8 cellular contexts compared by ENCODE assay signal in genomic region chr6:34392497-34393190, GRCh38. TPM values are rescaled to one million over a fixed set of nuclear protein-coding genes. Genes with fewer than 3 reads are reported as not detected.
DNase-seq lines count a peak whose midpoint lies in the region; ATAC-seq lines count a peak whose summit lies in the region.

NUDT3 (minus strand) TSS chr6:34392669; CDS start chr6:34392362, 307 bp downstream.

- no peak within 1 kb of the TSS for H3K4me3 Mint-ChIP-seq in activated CD8-positive, alpha-beta memory T cell treated with anti-CD3 and anti-CD28 coated beads, Interleukin-2, amount 10 ng/mL, durations not matched to agents 7 days and 5 days

- in situ Hi-C loops in Caki2 (cut with HindIII; ENCODE audit: low pct_unique_long_range_greater_than_20kb, low sequenced_read_pairs) = no loop called here
- in situ Hi-C loops in endometrial microvascular endothelial cells (cut with HindIII; ENCODE audit: inconsistent ontology term, low pct_unique_long_range_greater_than_20kb, low sequenced_read_pairs) = no loop called here

- peaks cover 9% of the 10 kb centered on the region for H3K4me1 ChIP-seq in mesodermal cell (ENCODE audit: control insufficient read depth, insufficient read depth, low read length, poor library complexity, severe bottlenecking)

- peaks cover 5% of the 10 kb centered on the region for H3K36me3 Mint-ChIP-seq in activated CD8-positive, alpha-beta memory T cell treated with anti-CD3 and anti-CD28 coated beads, Interleukin-2, amount 10 ng/mL, durations not matched to agents 7 days and 5 days

- peak; percentile 86 for ATAC-seq in GM21381 (IDR thresholded peaks at IDR 0.05; ENCODE audit: unreplicated experiment)
- ATAC-seq in activated CD8-positive, alpha-beta memory T cell treated with anti-CD3 and anti-CD28 coated beads, Interleukin-2, amount 10 ng/mL, durations not matched to agents 7 days and 5 days = peak; percentile 93

- H3K27ac ChIP-seq in mesodermal cell (ENCODE audit: low read depth, low read length, severe bottlenecking) = peak within 1 kb of the TSS; percentile 80

- WGBS in mesodermal cell (ENCODE audit: insufficient coverage in 2 of 2), 2 experiments = 1 to 4% methylated on average over 48 to 60 of the region's 87 CpGs

- no peaks in the 10 kb centered on the region for H3K27me3 Mint-ChIP-seq in activated CD8-positive, alpha-beta memory T cell treated with anti-CD3 and anti-CD28 coated beads, Interleukin-2, amount 10 ng/mL, durations not matched to agents 7 days and 5 days

- peaks cover 4% of the 10 kb centered on the region for H3K9me3 Mint-ChIP-seq in activated CD8-positive, alpha-beta memory T cell treated with anti-CD3 and anti-CD28 coated beads, Interleukin-2, amount 10 ng/mL, durations not matched to agents 7 days and 5 days (ENCODE audit: low read depth)

- peak; percentile 95 for DNase-seq in Caki2 (ENCODE audit: low read depth)
- peak in 75 of 76 experiments; percentile 57 to 99 (median 94) for DNase-seq in HUDEP-2 (lab: John Stamatoyannopoulos, UW; ENCODE audit: unreplicated experiment in 76 of 76)
- DNase-seq in NOMO-1 treated with dmso at 0.1 percent for 144 hours (lab: John Stamatoyannopoulos, UW; ENCODE audit: unreplicated experiment) = peak; percentile 93
- peak; percentile 96 for DNase-seq in activated CD8-positive, alpha-beta memory T cell treated with anti-CD3 and anti-CD28 coated beads, Interleukin-2, amount 10 ng/mL, durations not matched to agents 7 days and 5 days
- DNase-seq in stimulated activated CD8-positive, alpha-beta memory T cell treated with anti-CD3 and anti-CD28 coated beads, Interleukin-15, amount 100 ng/mL, for 4 hours (ENCODE audit: low read depth in 2 of 2) = peak; percentile 89

- CTCF ChIA-PET in activated CD8-positive, alpha-beta memory T cell treated with anti-CD3 and anti-CD28 coated beads, Interleukin-2, amount 10 ng/mL, durations not matched to agents 7 days and 5 days (lab: Charles Lee) = interaction anchor here (0.6 to 5.4 kb wide), 8 partner anchors 10 to 196 kb away, joined by 3 to 55 read pairs (median 4); partner anchors contain the start of genes RPS10 and SMIM29

- H3K4me3 ChIP-seq in mesodermal cell (ENCODE audit: extremely low read depth, insufficient read depth, low read length, poor library complexity, severe bottlenecking) = peak within 1 kb of the TSS; percentile 66

- H3K9me3 ChIP-seq in mesodermal cell (ENCODE audit: control insufficient read depth, low read length) = no peaks in the 10 kb centered on the region

- peak within 1 kb of the TSS; percentile 82 for H3K27ac Mint-ChIP-seq in activated CD8-positive, alpha-beta memory T cell treated with anti-CD3 and anti-CD28 coated beads, Interleukin-2, amount 10 ng/mL, durations not matched to agents 7 days and 5 days

- H3K4me1 Mint-ChIP-seq in activated CD8-positive, alpha-beta memory T cell treated with anti-CD3 and anti-CD28 coated beads, Interleukin-2, amount 10 ng/mL, durations not matched to agents 7 days and 5 days = peaks cover 11% of the 10 kb centered on the region

- no peaks in the 10 kb centered on the region for H3K36me3 ChIP-seq in mesodermal cell (ENCODE audit: control insufficient read depth, insufficient read depth, low read length)

RNA-seq across cellular contexts. Expression of gene NUDT3, which starts in this region (rescaled TPM):
- total RNA-seq in Caki2 (2014; rRNA removed; shearing (Covaris generic); ENCODE audit: low replicate concordance) = 6.7 and 7.2 TPM in 2 replicates
- 10 to 100 TPM in 1 of 2 experiments, 1 to 10 TPM in 1; 8.6 to 13.4 TPM for total RNA-seq in activated CD8-positive, alpha-beta memory T cell treated with anti-CD3 and anti-CD28 coated beads, Interleukin-2, amount 10 ng/mL, durations not matched to agents 7 days and 5 days
- 28.3 TPM for total RNA-seq in endometrial microvascular endothelial cells (ENCODE audit: inconsistent ontology term)
- 15.2 TPM for polyA plus RNA-seq in mesodermal cell (2013, experiment 1 of 2)
- polyA plus RNA-seq in mesodermal cell (2013, experiment 2 of 2) = 12.8 TPM

Comparison
In these comparisons a context has a peak if more than half of its experiments do, and no peak if none do; other contexts are left out.
1. Peak in every context shown above with its lines: DNase-seq, ATAC-seq, H3K4me3 ChIP-seq and H3K27ac ChIP-seq.